1 cellular context compared by ENCODE assay signal in genomic region chr11:61682093-61682732, GRCh38.
TF ChIP-seq lines count a peak whose summit lies in the region.

No MANE protein-coding gene starts in this region.

TF ChIP-seq in HepG2, 621 proteins besides CTCF, POLR2A, EP300 and RAD21 (continued from another document and continues in another):
- TF ChIP-seq, protein P1, sequence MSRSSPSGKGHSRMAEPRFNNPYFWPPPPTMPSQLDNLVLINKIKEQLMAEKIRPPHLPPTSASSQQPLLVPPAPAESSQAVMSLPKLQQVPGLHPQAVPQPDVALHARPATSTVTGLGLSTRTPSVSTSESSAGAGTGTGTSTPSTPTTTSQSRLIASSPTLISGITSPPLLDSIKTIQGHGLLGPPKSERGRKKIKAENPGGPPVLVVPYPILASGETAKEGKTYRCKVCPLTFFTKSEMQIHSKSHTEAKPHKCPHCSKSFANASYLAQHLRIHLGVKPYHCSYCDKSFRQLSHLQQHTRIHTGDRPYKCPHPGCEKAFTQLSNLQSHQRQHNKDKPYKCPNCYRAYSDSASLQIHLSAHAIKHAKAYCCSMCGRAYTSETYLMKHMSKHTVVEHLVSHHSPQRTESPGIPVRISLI (CRISPR knock-in tag; IDR thresholded peaks at IDR 0.05; ENCODE audit: borderline replicate concordance) = peak; percentile 29; the same call in 1 of the 2 replicates
- TF ChIP-seq ZNF572 (CRISPR knock-in tag; IDR thresholded peaks at IDR 0.05) (no peak), NR2F2 (IDR thresholded peaks at IDR 0.05; ENCODE audit: borderline replicate concordance, low read depth) (no peak), ZNF430 (CRISPR knock-in tag; IDR thresholded peaks at IDR 0.05) (peak; percentile 97), SCMH1 (CRISPR knock-in tag; IDR thresholded peaks at IDR 0.05; ENCODE audit: borderline replicate concordance) (no peak), ZNF260 (CRISPR knock-in tag; IDR thresholded peaks at IDR 0.05; ENCODE audit: borderline replicate concordance, low read depth) (no peak), ZBTB21 (CRISPR knock-in tag; IDR thresholded peaks at IDR 0.05) (no peak), SPEN (CRISPR knock-in tag; IDR thresholded peaks at IDR 0.05; ENCODE audit: low read depth) (peak; percentile 20; the same call in 1 of the 2 replicates), ZNF569 (CRISPR knock-in tag; IDR thresholded peaks at IDR 0.05; ENCODE audit: borderline replicate concordance) (no peak), ZKSCAN1 (IDR thresholded peaks at IDR 0.05; ENCODE audit: low read length) (no peak), ZNF776 (CRISPR knock-in tag; IDR thresholded peaks at IDR 0.05) (peak; percentile 33; the same call in 1 of the 2 replicates), GRHL1 (CRISPR knock-in tag; conservative IDR thresholded peaks at IDR 0.05) (no peak), GLI4 (CRISPR knock-in tag; IDR thresholded peaks at IDR 0.05; ENCODE audit: borderline replicate concordance) (peak; percentile 66; the same call in 1 of the 2 replicates), ZNF44 (CRISPR knock-in tag; IDR thresholded peaks at IDR 0.05) (no peak; the same call in 1 of the 2 replicates), SIN3B (IDR thresholded peaks at IDR 0.05; ENCODE audit: low read length) (0 out of 2 replicates have a peak, but pooled peaks have one; percentile 23), TP53 (CRISPR knock-in tag; conservative IDR thresholded peaks at IDR 0.05) (0 out of 2 replicates have a peak, but pooled peaks have one; percentile 42), ZNF564 (CRISPR knock-in tag; IDR thresholded peaks at IDR 0.05) (no peak), ZNF264 (CRISPR knock-in tag; IDR thresholded peaks at IDR 0.05) (peak; percentile 97), ZNF24 (IDR thresholded peaks at IDR 0.05) (no peak), SALL1 (CRISPR knock-in tag; IDR thresholded peaks at IDR 0.05) (peak; percentile 95), STAG1 (CRISPR knock-in tag; IDR thresholded peaks at IDR 0.05) (0 out of 2 replicates have a peak, but pooled peaks have one; percentile 4), PITX1 (CRISPR knock-in tag; IDR thresholded peaks at IDR 0.05) (peak; percentile 90), NAIF1 (CRISPR knock-in tag; IDR thresholded peaks at IDR 0.05; ENCODE audit: borderline replicate concordance) (peak; percentile 99), TCF7 (IDR thresholded peaks at IDR 0.05; ENCODE audit: low read depth) (peak; percentile 48; the same call in 1 of the 2 replicates)
- TF ChIP-seq, protein P2, sequence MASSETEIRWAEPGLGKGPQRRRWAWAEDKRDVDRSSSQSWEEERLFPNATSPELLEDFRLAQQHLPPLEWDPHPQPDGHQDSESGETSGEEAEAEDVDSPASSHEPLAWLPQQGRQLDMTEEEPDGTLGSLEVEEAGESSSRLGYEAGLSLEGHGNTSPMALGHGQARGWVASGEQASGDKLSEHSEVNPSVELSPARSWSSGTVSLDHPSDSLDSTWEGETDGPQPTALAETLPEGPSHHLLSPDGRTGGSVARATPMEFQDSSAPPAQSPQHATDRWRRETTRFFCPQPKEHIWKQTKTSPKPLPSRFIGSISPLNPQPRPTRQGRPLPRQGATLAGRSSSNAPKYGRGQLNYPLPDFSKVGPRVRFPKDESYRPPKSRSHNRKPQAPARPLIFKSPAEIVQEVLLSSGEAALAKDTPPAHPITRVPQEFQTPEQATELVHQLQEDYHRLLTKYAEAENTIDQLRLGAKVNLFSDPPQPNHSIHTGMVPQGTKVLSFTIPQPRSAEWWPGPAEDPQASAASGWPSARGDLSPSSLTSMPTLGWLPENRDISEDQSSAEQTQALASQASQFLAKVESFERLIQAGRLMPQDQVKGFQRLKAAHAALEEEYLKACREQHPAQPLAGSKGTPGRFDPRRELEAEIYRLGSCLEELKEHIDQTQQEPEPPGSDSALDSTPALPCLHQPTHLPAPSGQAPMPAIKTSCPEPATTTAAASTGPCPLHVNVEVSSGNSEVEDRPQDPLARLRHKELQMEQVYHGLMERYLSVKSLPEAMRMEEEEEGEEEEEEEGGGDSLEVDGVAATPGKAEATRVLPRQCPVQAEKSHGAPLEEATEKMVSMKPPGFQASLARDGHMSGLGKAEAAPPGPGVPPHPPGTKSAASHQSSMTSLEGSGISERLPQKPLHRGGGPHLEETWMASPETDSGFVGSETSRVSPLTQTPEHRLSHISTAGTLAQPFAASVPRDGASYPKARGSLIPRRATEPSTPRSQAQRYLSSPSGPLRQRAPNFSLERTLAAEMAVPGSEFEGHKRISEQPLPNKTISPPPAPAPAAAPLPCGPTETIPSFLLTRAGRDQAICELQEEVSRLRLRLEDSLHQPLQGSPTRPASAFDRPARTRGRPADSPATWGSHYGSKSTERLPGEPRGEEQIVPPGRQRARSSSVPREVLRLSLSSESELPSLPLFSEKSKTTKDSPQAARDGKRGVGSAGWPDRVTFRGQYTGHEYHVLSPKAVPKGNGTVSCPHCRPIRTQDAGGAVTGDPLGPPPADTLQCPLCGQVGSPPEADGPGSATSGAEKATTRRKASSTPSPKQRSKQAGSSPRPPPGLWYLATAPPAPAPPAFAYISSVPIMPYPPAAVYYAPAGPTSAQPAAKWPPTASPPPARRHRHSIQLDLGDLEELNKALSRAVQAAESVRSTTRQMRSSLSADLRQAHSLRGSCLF (CRISPR knock-in tag; IDR thresholded peaks at IDR 0.05; ENCODE audit: borderline replicate concordance) = 0 out of 2 replicates have a peak, but pooled peaks have one; percentile 42
- TF ChIP-seq, protein P3, sequence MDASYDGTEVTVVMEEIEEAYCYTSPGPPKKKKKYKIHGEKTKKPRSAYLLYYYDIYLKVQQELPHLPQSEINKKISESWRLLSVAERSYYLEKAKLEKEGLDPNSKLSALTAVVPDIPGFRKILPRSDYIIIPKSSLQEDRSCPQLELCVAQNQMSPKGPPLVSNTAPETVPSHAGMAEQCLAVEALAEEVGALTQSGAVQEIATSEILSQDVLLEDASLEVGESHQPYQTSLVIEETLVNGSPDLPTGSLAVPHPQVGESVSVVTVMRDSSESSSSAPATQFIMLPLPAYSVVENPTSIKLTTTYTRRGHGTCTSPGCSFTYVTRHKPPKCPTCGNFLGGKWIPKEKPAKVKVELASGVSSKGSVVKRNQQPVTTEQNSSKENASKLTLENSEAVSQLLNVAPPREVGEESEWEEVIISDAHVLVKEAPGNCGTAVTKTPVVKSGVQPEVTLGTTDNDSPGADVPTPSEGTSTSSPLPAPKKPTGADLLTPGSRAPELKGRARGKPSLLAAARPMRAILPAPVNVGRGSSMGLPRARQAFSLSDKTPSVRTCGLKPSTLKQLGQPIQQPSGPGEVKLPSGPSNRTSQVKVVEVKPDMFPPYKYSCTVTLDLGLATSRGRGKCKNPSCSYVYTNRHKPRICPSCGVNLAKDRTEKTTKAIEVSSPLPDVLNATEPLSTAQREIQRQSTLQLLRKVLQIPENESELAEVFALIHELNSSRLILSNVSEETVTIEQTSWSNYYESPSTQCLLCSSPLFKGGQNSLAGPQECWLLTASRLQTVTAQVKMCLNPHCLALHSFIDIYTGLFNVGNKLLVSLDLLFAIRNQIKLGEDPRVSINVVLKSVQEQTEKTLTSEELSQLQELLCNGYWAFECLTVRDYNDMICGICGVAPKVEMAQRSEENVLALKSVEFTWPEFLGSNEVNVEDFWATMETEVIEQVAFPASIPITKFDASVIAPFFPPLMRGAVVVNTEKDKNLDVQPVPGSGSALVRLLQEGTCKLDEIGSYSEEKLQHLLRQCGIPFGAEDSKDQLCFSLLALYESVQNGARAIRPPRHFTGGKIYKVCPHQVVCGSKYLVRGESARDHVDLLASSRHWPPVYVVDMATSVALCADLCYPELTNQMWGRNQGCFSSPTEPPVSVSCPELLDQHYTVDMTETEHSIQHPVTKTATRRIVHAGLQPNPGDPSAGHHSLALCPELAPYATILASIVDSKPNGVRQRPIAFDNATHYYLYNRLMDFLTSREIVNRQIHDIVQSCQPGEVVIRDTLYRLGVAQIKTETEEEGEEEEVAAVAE (CRISPR knock-in tag; IDR thresholded peaks at IDR 0.05; ENCODE audit: borderline replicate concordance) = no peak; the same call in 1 of the 2 replicates
- TF ChIP-seq, protein P4, sequence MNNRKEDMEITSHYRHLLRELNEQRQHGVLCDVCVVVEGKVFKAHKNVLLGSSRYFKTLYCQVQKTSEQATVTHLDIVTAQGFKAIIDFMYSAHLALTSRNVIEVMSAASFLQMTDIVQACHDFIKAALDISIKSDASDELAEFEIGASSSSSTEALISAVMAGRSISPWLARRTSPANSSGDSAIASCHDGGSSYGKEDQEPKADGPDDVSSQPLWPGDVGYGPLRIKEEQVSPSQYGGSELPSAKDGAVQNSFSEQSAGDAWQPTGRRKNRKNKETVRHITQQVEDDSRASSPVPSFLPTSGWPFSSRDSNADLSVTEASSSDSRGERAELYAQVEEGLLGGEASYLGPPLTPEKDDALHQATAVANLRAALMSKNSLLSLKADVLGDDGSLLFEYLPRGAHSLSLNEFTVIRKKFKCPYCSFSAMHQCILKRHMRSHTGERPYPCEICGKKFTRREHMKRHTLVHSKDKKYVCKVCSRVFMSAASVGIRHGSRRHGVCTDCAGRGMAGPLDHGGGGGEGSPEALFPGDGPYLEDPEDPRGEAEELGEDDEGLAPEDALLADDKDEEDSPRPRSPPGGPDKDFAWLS (CRISPR knock-in tag; IDR thresholded peaks at IDR 0.05; ENCODE audit: borderline replicate concordance) = 0 out of 2 replicates have a peak, but pooled peaks have one; percentile 24
- TF ChIP-seq, protein P5, sequence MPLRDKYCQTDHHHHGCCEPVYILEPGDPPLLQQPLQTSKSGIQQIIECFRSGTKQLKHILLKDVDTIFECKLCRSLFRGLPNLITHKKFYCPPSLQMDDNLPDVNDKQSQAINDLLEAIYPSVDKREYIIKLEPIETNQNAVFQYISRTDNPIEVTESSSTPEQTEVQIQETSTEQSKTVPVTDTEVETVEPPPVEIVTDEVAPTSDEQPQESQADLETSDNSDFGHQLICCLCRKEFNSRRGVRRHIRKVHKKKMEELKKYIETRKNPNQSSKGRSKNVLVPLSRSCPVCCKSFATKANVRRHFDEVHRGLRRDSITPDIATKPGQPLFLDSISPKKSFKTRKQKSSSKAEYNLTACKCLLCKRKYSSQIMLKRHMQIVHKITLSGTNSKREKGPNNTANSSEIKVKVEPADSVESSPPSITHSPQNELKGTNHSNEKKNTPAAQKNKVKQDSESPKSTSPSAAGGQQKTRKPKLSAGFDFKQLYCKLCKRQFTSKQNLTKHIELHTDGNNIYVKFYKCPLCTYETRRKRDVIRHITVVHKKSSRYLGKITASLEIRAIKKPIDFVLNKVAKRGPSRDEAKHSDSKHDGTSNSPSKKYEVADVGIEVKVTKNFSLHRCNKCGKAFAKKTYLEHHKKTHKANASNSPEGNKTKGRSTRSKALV (CRISPR knock-in tag; IDR thresholded peaks at IDR 0.05) = peak; percentile 76; the same call in 1 of the 2 replicates
- TF ChIP-seq, protein P6, sequence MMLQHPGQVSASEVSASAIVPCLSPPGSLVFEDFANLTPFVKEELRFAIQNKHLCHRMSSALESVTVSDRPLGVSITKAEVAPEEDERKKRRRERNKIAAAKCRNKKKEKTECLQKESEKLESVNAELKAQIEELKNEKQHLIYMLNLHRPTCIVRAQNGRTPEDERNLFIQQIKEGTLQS (CRISPR knock-in tag; IDR thresholded peaks at IDR 0.05) = peak; percentile 92
- TF ChIP-seq, protein P7, sequence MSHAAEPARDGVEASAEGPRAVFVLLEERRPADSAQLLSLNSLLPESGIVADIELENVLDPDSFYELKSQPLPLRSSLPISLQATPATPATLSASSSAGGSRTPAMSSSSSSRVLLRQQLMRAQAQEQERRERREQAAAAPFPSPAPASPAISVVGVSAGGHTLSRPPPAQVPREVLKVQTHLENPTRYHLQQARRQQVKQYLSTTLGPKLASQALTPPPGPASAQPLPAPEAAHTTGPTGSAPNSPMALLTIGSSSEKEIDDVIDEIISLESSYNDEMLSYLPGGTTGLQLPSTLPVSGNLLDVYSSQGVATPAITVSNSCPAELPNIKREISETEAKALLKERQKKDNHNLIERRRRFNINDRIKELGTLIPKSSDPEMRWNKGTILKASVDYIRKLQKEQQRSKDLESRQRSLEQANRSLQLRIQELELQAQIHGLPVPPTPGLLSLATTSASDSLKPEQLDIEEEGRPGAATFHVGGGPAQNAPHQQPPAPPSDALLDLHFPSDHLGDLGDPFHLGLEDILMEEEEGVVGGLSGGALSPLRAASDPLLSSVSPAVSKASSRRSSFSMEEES (CRISPR knock-in tag; IDR thresholded peaks at IDR 0.05) = peak; percentile 97
- TF ChIP-seq, protein P8, sequence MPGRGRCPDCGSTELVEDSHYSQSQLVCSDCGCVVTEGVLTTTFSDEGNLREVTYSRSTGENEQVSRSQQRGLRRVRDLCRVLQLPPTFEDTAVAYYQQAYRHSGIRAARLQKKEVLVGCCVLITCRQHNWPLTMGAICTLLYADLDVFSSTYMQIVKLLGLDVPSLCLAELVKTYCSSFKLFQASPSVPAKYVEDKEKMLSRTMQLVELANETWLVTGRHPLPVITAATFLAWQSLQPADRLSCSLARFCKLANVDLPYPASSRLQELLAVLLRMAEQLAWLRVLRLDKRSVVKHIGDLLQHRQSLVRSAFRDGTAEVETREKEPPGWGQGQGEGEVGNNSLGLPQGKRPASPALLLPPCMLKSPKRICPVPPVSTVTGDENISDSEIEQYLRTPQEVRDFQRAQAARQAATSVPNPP (CRISPR knock-in tag; IDR thresholded peaks at IDR 0.05) = peak; percentile 73; the same call in 1 of the 2 replicates
